ENCODE assay signal across 1 cellular context in the genomic region with DNA sequence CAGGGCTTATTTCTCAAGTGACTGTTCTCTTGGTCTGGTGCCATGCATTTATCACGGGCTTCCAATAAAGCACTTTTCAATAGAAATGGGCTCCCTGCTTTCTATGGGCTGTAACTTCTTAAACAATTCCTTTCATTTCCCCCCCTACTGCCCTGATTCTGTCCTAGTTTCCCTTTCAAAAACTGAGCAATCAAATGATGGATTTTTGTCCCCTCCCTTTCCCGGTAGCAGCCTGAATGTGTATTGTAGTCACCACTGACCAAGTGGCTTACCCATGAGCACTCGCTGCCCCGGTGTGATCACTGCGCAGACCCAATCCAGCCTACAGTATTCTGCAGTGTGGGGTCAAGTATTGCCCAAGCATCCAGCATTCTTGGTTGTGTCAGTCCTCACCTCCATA.
TF ChIP-seq lines count a peak whose summit lies in the region.

No MANE protein-coding gene starts in this region.

TF ChIP-seq in HEK293T, 16 proteins besides CTCF, POLR2A, EP300 and RAD21 (continued from another document):
- TF ChIP-seq SUZ12 (IDR thresholded peaks at IDR 0.05) (no peak), NFRKB (IDR thresholded peaks at IDR 0.05) (no peak), FOXM1 (IDR thresholded peaks at IDR 0.05; ENCODE audit: borderline replicate concordance) (no peak), TARDBP (IDR thresholded peaks at IDR 0.05) (no peak), BHLHE40 (IDR thresholded peaks at IDR 0.05; ENCODE audit: borderline replicate concordance) (no peak), LEF1 (IDR thresholded peaks at IDR 0.05; ENCODE audit: borderline replicate concordance) (no peak)
